Comparison of ENCODE assay signal across 1 cellular context in the genomic region with DNA sequence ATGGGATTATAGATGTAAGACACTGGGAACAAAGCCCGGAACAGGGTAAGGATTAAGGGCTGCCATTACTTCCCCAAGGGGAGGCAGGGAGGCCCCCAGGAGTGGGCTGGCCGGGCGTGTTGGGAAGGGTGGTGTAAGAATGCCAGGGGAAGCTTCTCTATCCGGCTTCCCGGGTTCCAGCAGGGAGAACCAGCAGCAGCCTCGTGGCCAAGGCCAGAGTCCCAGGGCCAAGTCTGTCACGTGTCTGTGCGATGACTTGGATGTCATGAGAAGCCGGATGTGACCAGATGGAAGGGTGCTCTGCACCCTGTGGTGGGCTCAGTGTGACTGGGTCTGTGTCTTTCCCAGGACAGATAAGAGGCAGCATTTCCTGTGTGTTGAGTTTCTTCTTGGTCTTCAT.
TF ChIP-seq lines count a peak whose summit lies in the region.

No MANE protein-coding gene starts in this region.

TF ChIP-seq in GM23338, 12 proteins besides CTCF, POLR2A, EP300 and RAD21 (continued from another document):
- TF ChIP-seq, protein P1, sequence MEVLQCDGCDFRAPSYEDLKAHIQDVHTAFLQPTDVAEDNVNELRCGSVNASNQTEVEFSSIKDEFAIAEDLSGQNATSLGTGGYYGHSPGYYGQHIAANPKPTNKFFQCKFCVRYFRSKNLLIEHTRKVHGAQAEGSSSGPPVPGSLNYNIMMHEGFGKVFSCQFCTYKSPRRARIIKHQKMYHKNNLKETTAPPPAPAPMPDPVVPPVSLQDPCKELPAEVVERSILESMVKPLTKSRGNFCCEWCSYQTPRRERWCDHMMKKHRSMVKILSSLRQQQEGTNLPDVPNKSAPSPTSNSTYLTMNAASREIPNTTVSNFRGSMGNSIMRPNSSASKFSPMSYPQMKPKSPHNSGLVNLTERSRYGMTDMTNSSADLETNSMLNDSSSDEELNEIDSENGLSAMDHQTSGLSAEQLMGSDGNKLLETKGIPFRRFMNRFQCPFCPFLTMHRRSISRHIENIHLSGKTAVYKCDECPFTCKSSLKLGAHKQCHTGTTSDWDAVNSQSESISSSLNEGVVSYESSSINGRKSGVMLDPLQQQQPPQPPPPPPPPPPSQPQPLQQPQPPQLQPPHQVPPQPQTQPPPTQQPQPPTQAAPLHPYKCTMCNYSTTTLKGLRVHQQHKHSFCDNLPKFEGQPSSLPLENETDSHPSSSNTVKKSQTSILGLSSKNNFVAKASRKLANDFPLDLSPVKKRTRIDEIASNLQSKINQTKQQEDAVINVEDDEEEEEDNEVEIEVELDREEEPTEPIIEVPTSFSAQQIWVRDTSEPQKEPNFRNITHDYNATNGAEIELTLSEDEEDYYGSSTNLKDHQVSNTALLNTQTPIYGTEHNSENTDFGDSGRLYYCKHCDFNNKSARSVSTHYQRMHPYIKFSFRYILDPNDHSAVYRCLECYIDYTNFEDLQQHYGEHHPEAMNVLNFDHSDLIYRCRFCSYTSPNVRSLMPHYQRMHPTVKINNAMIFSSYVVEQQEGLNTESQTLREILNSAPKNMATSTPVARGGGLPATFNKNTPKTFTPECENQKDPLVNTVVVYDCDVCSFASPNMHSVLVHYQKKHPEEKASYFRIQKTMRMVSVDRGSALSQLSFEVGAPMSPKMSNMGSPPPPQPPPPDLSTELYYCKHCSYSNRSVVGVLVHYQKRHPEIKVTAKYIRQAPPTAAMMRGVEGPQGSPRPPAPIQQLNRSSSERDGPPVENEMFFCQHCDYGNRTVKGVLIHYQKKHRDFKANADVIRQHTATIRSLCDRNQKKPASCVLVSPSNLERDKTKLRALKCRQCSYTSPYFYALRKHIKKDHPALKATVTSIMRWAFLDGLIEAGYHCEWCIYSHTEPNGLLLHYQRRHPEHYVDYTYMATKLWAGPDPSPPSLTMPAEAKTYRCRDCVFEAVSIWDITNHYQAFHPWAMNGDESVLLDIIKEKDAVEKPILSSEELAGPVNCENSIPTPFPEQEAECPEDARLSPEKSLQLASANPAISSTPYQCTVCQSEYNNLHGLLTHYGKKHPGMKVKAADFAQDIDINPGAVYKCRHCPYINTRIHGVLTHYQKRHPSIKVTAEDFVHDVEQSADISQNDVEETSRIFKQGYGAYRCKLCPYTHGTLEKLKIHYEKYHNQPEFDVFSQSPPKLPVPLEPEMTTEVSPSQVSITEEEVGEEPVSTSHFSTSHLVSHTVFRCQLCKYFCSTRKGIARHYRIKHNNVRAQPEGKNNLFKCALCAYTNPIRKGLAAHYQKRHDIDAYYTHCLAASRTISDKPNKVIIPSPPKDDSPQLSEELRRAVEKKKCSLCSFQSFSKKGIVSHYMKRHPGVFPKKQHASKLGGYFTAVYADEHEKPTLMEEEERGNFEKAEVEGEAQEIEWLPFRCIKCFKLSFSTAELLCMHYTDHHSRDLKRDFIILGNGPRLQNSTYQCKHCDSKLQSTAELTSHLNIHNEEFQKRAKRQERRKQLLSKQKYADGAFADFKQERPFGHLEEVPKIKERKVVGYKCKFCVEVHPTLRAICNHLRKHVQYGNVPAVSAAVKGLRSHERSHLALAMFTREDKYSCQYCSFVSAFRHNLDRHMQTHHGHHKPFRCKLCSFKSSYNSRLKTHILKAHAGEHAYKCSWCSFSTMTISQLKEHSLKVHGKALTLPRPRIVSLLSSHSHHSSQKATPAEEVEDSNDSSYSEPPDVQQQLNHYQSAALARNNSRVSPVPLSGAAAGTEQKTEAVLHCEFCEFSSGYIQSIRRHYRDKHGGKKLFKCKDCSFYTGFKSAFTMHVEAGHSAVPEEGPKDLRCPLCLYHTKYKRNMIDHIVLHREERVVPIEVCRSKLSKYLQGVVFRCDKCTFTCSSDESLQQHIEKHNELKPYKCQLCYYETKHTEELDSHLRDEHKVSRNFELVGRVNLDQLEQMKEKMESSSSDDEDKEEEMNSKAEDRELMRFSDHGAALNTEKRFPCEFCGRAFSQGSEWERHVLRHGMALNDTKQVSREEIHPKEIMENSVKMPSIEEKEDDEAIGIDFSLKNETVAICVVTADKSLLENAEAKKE (CRISPR knock-in tag; IDR thresholded peaks at IDR 0.05): no peak
- no peak for TF ChIP-seq CREB1 (CRISPR knock-in tag; IDR thresholded peaks at IDR 0.05; ENCODE audit: low read depth)
